Comparison of ENCODE assay signal across 20 cellular contexts in genomic region chr7:92400013-92400412, GRCh38. TPM values are rescaled to one million over a fixed set of nuclear protein-coding genes. Genes with fewer than 3 reads are reported as not detected.
A peak's percentile ranks its signal among the peaks of the same experiment; 100 is the strongest.
DNase-seq lines count a peak whose midpoint lies in the region; ATAC-seq, FAIRE-seq and TF ChIP-seq lines count a peak whose summit lies in the region.
"Had no signal": no experiment of that assay in that cellular context is flagged by ENCODE, and none has a peak within 500 bp of the region (broad histone marks: within the 10 kb centered on the region; RNA-seq: fewer than 3 reads in every experiment).

No MANE protein-coding gene starts in this region.

- no peaks in the 10 kb centered on the region for H3K27me3 Mint-ChIP-seq in CD4-positive, alpha-beta T cell
- H3K27me3 Mint-ChIP-seq: CD4-positive, alpha-beta memory T cell; IgD-negative memory B cell had no signal

- H3K27ac Mint-ChIP-seq in CD4-positive, alpha-beta T cell, result no peak overlapping the region
- H3K27ac Mint-ChIP-seq: CD4-positive, alpha-beta memory T cell; GM23338; IgD-negative memory B cell had no signal

- peaks cover 0 to 7% (median 3%) of the 10 kb centered on the region in 4 donors for H3K4me1 ChIP-seq in liver (ENCODE audit: control insufficient read depth in 4 of 4, insufficient read depth in 4 of 4, low read length in 3 of 4)
- H3K4me1 ChIP-seq in PC-3 (ENCODE audit: insufficient read depth, low read length), result no peaks in the 10 kb centered on the region

- FAIRE-seq in islet of Langerhans (lab: Jason Lieb, UNC), result peak; percentile 72
- FAIRE-seq: GM12892, GM18507, H54 had no signal

- no peaks in the 10 kb centered on the region for H3K9me3 Mint-ChIP-seq in CD4-positive, alpha-beta T cell
- H3K9me3 Mint-ChIP-seq: CD4-positive, alpha-beta memory T cell; GM23338; IgD-negative memory B cell had no signal

- intact Hi-C loops in CD4-positive, alpha-beta T cell (cut with DNase I, micrococcal nuclease), result no loop called here
- intact Hi-C loops in PC-3 (cut with micrococcal nuclease), result no loop called here

- H3K4me1 Mint-ChIP-seq in CD4-positive, alpha-beta T cell (ENCODE audit: low read depth), result peaks cover 12% of the 10 kb centered on the region
- H3K4me1 Mint-ChIP-seq: IgD-negative memory B cell had no signal

- TF ChIP-seq CTCF in liver (IDR thresholded peaks at IDR 0.05; ENCODE audit: low read depth, low read length, missing input control) (no peak), PC-3 (conservative IDR thresholded peaks at IDR 0.05; ENCODE audit: low read depth, low read length) (no peak)
- TF ChIP-seq CTCF in CD4-positive, alpha-beta T cell (IDR thresholded peaks at IDR 0.05), result no peak

- no peaks in the 10 kb centered on the region for H3K79me2 ChIP-seq in PC-3 (ENCODE audit: low read length)

- CTCF ChIA-PET in CD4-positive, alpha-beta T cell (lab: Charles Lee), result no interaction called here
- CTCF ChIA-PET in PC-3 (lab: Charles Lee), result no interaction called here

- H3K9me3 ChIP-seq in liver (ENCODE audit: control insufficient read depth in 4 of 4, low read length in 3 of 4) (no peaks in the 10 kb centered on the region), PC-3 (ENCODE audit: low read length) (no peaks in the 10 kb centered on the region)
- no peaks in the 10 kb centered on the region for H3K9me3 ChIP-seq in CD4-positive, alpha-beta T cell (ENCODE audit: control insufficient read depth, low read length)

- H3K27ac ChIP-seq in liver (ENCODE audit: low read depth in 1 of 2, low read length in 2 of 2) (peak overlapping the region in 1 of 2 donors; percentile 2), PC-3 (ENCODE audit: low read length) (no peak overlapping the region)
- no peak overlapping the region for H3K27ac ChIP-seq in CD4-positive, alpha-beta T cell (ENCODE audit: low read depth, low read length)
- H3K27ac ChIP-seq: C4-2B, HL-60 had no signal

- H2AFZ ChIP-seq in PC-3 (ENCODE audit: low read length), result no peak overlapping the region
- H2AFZ ChIP-seq: GM23338 had no signal

- DNase-seq in NCI-H2081 treated with DMSO at 0.1 percent for 48 hours (lab: John Stamatoyannopoulos, UW), result peak; percentile 3
- no peak for DNase-seq in CD4-positive, alpha-beta T cell
- no peak for DNase-seq in AG20443 (ENCODE audit: low spot score)
- no peak for DNase-seq in PC-3
- DNase-seq: ACHN; AML-193; CD4-positive, alpha-beta memory T cell; DMS153; DMS79; GDM1; HCEC 1CT had no signal

- H3K9me2 ChIP-seq in PC-3 (replicated peaks; ENCODE audit: low read length), result no peaks in the 10 kb centered on the region

- 40% methylated on average over 2 of the region's 2 CpGs for WGBS in liver

- no peak for ATAC-seq in CD4-positive, alpha-beta T cell (ENCODE audit: poor library complexity)
- ATAC-seq in PC-3, result no peak
- ATAC-seq: GM23338 had no signal

- peak in 1 of 2 donors; percentile 33 for TF ChIP-seq RAD21 in liver (IDR thresholded peaks at IDR 0.05)

- H4K20me1 ChIP-seq in PC-3 (ENCODE audit: low read length), result no peaks in the 10 kb centered on the region

- no TSS peak for BruUV-seq in PC-3 (replicated peaks; lab: Mats Ljungman, UMichigan)

- peaks cover 2 to 15% (median 12%) of the 10 kb centered on the region in 4 donors for H3K36me3 ChIP-seq in liver (ENCODE audit: control insufficient read depth in 4 of 4, insufficient read depth in 3 of 4, low read depth in 1 of 4, low read length in 3 of 4)
- peaks cover 14% of the 10 kb centered on the region; the same call in 1 of the 2 replicates for H3K36me3 ChIP-seq in PC-3 (ENCODE audit: low read depth, low read length)

- no peaks in the 10 kb centered on the region for H3K27me3 ChIP-seq in liver (ENCODE audit: control insufficient read depth in 4 of 4, insufficient read depth in 4 of 4, low read length in 3 of 4)
- H3K27me3 ChIP-seq in CD4-positive, alpha-beta T cell (ENCODE audit: control insufficient read depth, insufficient read depth, low read length), result no peaks in the 10 kb centered on the region
- no peaks in the 10 kb centered on the region for H3K27me3 ChIP-seq in PC-3 (ENCODE audit: low read length)

- H3K4me3 ChIP-seq in liver (ENCODE audit: low read depth in 1 of 3, low read length in 3 of 3) (no peak overlapping the region), PC-3 (ENCODE audit: low read length) (no peak overlapping the region)
- H3K4me3 ChIP-seq: GM23338 had no signal

- no peak overlapping the region for H3K4me2 ChIP-seq in PC-3 (ENCODE audit: low read length)
- H3K4me2 ChIP-seq: GM23338 had no signal

- no peak overlapping the region for H3K4me3 Mint-ChIP-seq in CD4-positive, alpha-beta T cell
- H3K4me3 Mint-ChIP-seq: CD4-positive, alpha-beta memory T cell; GM23338; IgD-negative memory B cell had no signal

- H3F3A ChIP-seq in PC-3 (ENCODE audit: low read length, unreplicated experiment), result no peaks in the 10 kb centered on the region

- no peak overlapping the region for H3K9ac ChIP-seq in liver (ENCODE audit: low read depth in 1 of 2, low read length in 2 of 2)
- no peak overlapping the region for H3K9ac ChIP-seq in PC-3 (ENCODE audit: low read length)

- POLR2A ChIA-PET in CD4-positive, alpha-beta T cell (lab: Charles Lee), result no interaction called here
- POLR2A ChIA-PET in PC-3 (lab: Charles Lee; ENCODE audit: unreplicated experiment), result no interaction called here

- peaks cover 41% of the 10 kb centered on the region for H3K36me3 Mint-ChIP-seq in CD4-positive, alpha-beta T cell (ENCODE audit: low read depth)

TF ChIP-seq in liver, 16 proteins besides CTCF, POLR2A, EP300 and RAD21:
- TF ChIP-seq ZBTB33 (IDR thresholded peaks at IDR 0.05) (no peak), SP1 (IDR thresholded peaks at IDR 0.05) (peak; percentile 34), HNF4A (conservative IDR thresholded peaks at IDR 0.05) (peak in 1 of 2 donors; percentile 5), REST (IDR thresholded peaks at IDR 0.05) (no peak), JUND (IDR thresholded peaks at IDR 0.05) (no peak)
- TF ChIP-seq, protein P1, sequence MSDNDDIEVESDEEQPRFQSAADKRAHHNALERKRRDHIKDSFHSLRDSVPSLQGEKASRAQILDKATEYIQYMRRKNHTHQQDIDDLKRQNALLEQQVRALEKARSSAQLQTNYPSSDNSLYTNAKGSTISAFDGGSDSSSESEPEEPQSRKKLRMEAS (IDR thresholded peaks at IDR 0.05), result peak; percentile 19

RNA-seq across cellular contexts. Expression of gene GATAD1, which starts 47.3 kb away (rescaled TPM):
- total RNA-seq in liver (10 to 100 TPM; 12.4 to 22.8 TPM), PC-3 (2014; rRNA removed) (15.8 and 20.0 TPM in 2 replicates)
- 1 to 10 TPM; 7.8 to 9.3 TPM for polyA plus RNA-seq in liver
- total RNA-seq in CD4-positive, alpha-beta T cell, result 10 to 100 TPM; 12.0 to 13.5 TPM
